In the genomic region with DNA sequence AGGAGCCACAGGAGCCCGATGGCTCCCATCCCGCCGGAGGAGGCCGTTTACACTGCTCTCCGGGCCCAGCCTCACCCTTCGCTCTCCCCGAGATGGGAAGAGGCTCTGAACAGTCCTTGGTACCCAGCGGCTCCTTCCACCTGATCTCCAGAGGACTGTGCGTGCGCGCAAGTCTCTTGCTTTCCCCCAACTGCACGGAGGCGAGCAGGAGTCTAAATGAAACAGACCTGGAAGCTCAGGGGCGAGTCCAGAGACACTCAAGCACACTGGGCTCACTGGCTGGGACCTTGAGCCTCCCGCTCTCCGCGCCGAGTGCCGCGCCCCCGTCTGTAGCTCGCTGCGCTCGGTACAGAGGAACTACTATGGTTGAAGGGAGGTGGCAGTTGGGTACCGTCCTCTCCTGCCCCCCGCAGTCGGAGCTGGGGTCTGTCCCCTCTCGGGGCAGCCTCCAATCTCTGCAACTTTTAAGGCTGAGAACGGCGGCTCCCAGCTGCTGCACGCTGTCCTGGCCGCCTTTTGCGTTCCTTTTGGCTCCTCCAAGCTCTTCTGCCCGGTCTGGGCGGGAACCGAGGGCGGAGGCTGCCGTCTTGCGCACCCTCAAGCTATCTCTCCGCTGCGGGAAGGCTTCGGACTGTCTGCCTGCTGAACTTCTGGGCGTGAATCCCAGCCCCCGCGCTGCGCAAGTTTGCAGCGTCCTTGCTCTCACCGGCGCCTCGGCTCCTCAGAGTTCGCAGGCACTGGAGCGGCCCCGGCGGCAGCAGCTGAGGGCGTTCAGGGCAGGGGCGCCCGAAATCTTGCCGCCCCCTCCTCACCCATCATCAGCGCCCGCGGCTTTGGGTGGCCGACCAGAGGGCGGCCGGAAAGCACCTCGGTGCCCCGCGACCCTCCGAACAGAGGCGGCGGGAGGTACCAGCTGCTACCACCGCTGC, we compare ENCODE assay signal across 2 cellular contexts.
TF ChIP-seq lines count a peak whose summit lies in the region.

No MANE protein-coding gene starts in this region.

TF ChIP-seq in IMR-90, 13 proteins besides CTCF, POLR2A, EP300 and RAD21 (continued from another document):
- no peak for TF ChIP-seq MAZ (IDR thresholded peaks at IDR 0.05; ENCODE audit: borderline replicate concordance, low read depth, low read length)
- no peak for TF ChIP-seq FOS (IDR thresholded peaks at IDR 0.05; ENCODE audit: low read depth, low read length)
- TF ChIP-seq RCOR1 (IDR thresholded peaks at IDR 0.05; ENCODE audit: insufficient replicate concordance, low read length): no peak

TF ChIP-seq in liver, 16 proteins besides CTCF, POLR2A, EP300 and RAD21:
- TF ChIP-seq YY1 (IDR thresholded peaks at IDR 0.05) (no peak), HNF4A (conservative IDR thresholded peaks at IDR 0.05) (no peak), ZBTB33 (IDR thresholded peaks at IDR 0.05) (no peak), TAF1 (conservative IDR thresholded peaks at IDR 0.05) (no peak), FOXA1 (IDR thresholded peaks at IDR 0.05) (no peak), MAX (IDR thresholded peaks at IDR 0.05) (no peak), JUND (IDR thresholded peaks at IDR 0.05) (no peak), GABPA (IDR thresholded peaks at IDR 0.05 in 1 of 2, conservative IDR thresholded peaks at IDR 0.05 in 1 of 2) (no peak), SP1 (IDR thresholded peaks at IDR 0.05) (no peak), HNF4G (IDR thresholded peaks at IDR 0.05) (no peak), FOXA2 (IDR thresholded peaks at IDR 0.05) (no peak), NR2F2 (IDR thresholded peaks at IDR 0.05) (no peak), RXRA (IDR thresholded peaks at IDR 0.05) (no peak), EGR1 (IDR thresholded peaks at IDR 0.05; ENCODE audit: low read depth in 2 of 2) (no peak)
- TF ChIP-seq, protein P1, sequence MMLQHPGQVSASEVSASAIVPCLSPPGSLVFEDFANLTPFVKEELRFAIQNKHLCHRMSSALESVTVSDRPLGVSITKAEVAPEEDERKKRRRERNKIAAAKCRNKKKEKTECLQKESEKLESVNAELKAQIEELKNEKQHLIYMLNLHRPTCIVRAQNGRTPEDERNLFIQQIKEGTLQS (IDR thresholded peaks at IDR 0.05): no peak
- TF ChIP-seq, protein P2, sequence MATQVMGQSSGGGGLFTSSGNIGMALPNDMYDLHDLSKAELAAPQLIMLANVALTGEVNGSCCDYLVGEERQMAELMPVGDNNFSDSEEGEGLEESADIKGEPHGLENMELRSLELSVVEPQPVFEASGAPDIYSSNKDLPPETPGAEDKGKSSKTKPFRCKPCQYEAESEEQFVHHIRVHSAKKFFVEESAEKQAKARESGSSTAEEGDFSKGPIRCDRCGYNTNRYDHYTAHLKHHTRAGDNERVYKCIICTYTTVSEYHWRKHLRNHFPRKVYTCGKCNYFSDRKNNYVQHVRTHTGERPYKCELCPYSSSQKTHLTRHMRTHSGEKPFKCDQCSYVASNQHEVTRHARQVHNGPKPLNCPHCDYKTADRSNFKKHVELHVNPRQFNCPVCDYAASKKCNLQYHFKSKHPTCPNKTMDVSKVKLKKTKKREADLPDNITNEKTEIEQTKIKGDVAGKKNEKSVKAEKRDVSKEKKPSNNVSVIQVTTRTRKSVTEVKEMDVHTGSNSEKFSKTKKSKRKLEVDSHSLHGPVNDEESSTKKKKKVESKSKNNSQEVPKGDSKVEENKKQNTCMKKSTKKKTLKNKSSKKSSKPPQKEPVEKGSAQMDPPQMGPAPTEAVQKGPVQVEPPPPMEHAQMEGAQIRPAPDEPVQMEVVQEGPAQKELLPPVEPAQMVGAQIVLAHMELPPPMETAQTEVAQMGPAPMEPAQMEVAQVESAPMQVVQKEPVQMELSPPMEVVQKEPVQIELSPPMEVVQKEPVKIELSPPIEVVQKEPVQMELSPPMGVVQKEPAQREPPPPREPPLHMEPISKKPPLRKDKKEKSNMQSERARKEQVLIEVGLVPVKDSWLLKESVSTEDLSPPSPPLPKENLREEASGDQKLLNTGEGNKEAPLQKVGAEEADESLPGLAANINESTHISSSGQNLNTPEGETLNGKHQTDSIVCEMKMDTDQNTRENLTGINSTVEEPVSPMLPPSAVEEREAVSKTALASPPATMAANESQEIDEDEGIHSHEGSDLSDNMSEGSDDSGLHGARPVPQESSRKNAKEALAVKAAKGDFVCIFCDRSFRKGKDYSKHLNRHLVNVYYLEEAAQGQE (IDR thresholded peaks at IDR 0.05): no peak
